Comparison of ENCODE assay signal across 16 cellular contexts in the genomic region with DNA sequence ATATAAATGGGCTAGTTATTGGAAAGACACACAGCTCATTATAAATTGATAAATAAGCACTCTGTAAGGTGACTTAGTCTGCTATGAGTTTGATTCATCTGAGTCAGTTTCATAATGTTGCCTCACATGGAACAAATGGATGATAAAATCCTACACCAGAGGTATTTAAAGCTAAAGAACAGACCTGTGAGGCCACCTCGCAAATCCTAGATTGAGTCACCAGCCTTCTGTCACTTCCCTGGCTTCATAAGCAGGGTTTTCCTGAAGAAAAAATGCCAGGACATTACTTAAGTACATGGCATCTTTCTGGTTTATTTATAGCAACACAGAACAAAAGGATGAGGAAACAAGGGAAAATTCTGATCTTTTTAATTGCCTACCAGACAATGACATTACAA. TPM values are rescaled to one million over a fixed set of nuclear protein-coding genes. Genes with fewer than 3 reads are reported as not detected.
DNase-seq lines count a peak whose midpoint lies in the region; ATAC-seq and TF ChIP-seq lines count a peak whose summit lies in the region.
"Had no signal": no experiment of that assay in that cellular context is flagged by ENCODE, and none has a peak within 500 bp of the region (broad histone marks: within the 10 kb centered on the region; RNA-seq: fewer than 3 reads in every experiment).

No MANE protein-coding gene starts in this region.

- H3K27ac Mint-ChIP-seq in activated CD8-positive, alpha-beta memory T cell treated with anti-CD3 and anti-CD28 coated beads, Interleukin-2, amount 10 ng/mL, durations not matched to agents 7 days and 5 days, result peak overlapping the region; percentile 97
- H3K27ac Mint-ChIP-seq in activated CD4-positive, alpha-beta memory T cell treated with anti-CD3 and anti-CD28 coated beads, Interleukin-2, amount 10 ng/mL, durations not matched to agents 7 days and 5 days, result peak overlapping the region; percentile 57

- no peak overlapping the region for H2AFZ ChIP-seq in smooth muscle cell (ENCODE audit: low read depth)

- intact Hi-C loops in right cardiac atrium (cut with DNase I), result no loop called here

- H3K4me2 ChIP-seq in smooth muscle cell, result no peak overlapping the region

- 32% methylated on average over 1 of the region's 1 CpG for WGBS in smooth muscle cell (ENCODE audit: low lambda C conversion rate)
- WGBS in right cardiac atrium, result 56% methylated on average over 1 of the region's 1 CpG

- H3K79me2 ChIP-seq in smooth muscle cell (ENCODE audit: low read depth), result no peaks in the 10 kb centered on the region

- H3K4me1 ChIP-seq in smooth muscle cell (ENCODE audit: low read depth), result no peaks in the 10 kb centered on the region
- H3K4me1 ChIP-seq in right cardiac atrium (ENCODE audit: control insufficient read depth, insufficient read depth, low read length), result no peaks in the 10 kb centered on the region
- H3K4me1 ChIP-seq: gastrocnemius medialis, uterus had no signal

- DNase-seq in activated CD8-positive, alpha-beta memory T cell treated with anti-CD3 and anti-CD28 coated beads, Interleukin-2, amount 10 ng/mL, durations not matched to agents 7 days and 5 days, result peak; percentile 48
- no peak for DNase-seq in activated CD8-positive, alpha-beta memory T cell treated with anti-CD3 and anti-CD28 coated beads, Interleukin-2, amount 50 U/mL, for 4 hours
- DNase-seq in activated CD4-positive, alpha-beta memory T cell treated with anti-CD3 and anti-CD28 coated beads, Interleukin-2, amount 10 ng/mL, durations not matched to agents 7 days and 5 days, result no peak
- DNase-seq in epithelial cell of prostate (ENCODE audit: low read depth, low spot score) (peak; percentile 14), smooth muscle cell (lab: John Stamatoyannopoulos, UW; ENCODE audit: unreplicated experiment) (no peak), hypothalamus (lab: John Stamatoyannopoulos, UW) (no peak), right cardiac atrium (no peak)
- DNase-seq in effector CD8-positive, alpha-beta T cell (lab: John Stamatoyannopoulos, UW), result no peak
- DNase-seq: gastrocnemius medialis; kidney; NCI-H2081; stimulated activated CD8-positive, alpha-beta memory T cell treated with anti-CD3 and anti-CD28 coated beads, Interleukin-4, amount 100 ng/mL, for 48 hours; uterus had no signal

- H3K27me3 ChIP-seq in smooth muscle cell (ENCODE audit: low read depth) (no peaks in the 10 kb centered on the region), right cardiac atrium (ENCODE audit: control insufficient read depth, insufficient read depth) (no peaks in the 10 kb centered on the region)
- H3K27me3 ChIP-seq: uterus had no signal

- H3K4me3 Mint-ChIP-seq in activated CD8-positive, alpha-beta memory T cell treated with anti-CD3 and anti-CD28 coated beads, Interleukin-2, amount 10 ng/mL, durations not matched to agents 7 days and 5 days, result peak overlapping the region; percentile 36
- H3K4me3 Mint-ChIP-seq in activated CD4-positive, alpha-beta memory T cell treated with anti-CD3 and anti-CD28 coated beads, Interleukin-2, amount 10 ng/mL, durations not matched to agents 7 days and 5 days, result no peak overlapping the region

- H3K4me3 ChIP-seq in smooth muscle cell (no peak overlapping the region), right cardiac atrium (ENCODE audit: low read length) (no peak overlapping the region)
- H3K4me3 ChIP-seq: gastrocnemius medialis, K562, uterus had no signal

- H3K4me1 Mint-ChIP-seq in activated CD8-positive, alpha-beta memory T cell treated with anti-CD3 and anti-CD28 coated beads, Interleukin-2, amount 10 ng/mL, durations not matched to agents 7 days and 5 days, result peaks cover 70% of the 10 kb centered on the region
- peaks cover 67% of the 10 kb centered on the region for H3K4me1 Mint-ChIP-seq in activated CD4-positive, alpha-beta memory T cell treated with anti-CD3 and anti-CD28 coated beads, Interleukin-2, amount 10 ng/mL, durations not matched to agents 7 days and 5 days

- H3K9me3 ChIP-seq in smooth muscle cell (replicated peaks; ENCODE audit: low read depth), result no peaks in the 10 kb centered on the region
- H3K9me3 ChIP-seq in right cardiac atrium (ENCODE audit: control insufficient read depth, low read length), result no peaks in the 10 kb centered on the region
- H3K9me3 ChIP-seq: gastrocnemius medialis, uterus had no signal

- H3K36me3 ChIP-seq in smooth muscle cell (ENCODE audit: low read depth), result no peaks in the 10 kb centered on the region
- H3K36me3 ChIP-seq: gastrocnemius medialis, uterus had no signal

- H3K9me3 Mint-ChIP-seq in activated CD8-positive, alpha-beta memory T cell treated with anti-CD3 and anti-CD28 coated beads, Interleukin-2, amount 10 ng/mL, durations not matched to agents 7 days and 5 days (ENCODE audit: low read depth), result peaks cover 2% of the 10 kb centered on the region
- peaks cover 8% of the 10 kb centered on the region for H3K9me3 Mint-ChIP-seq in activated CD4-positive, alpha-beta memory T cell treated with anti-CD3 and anti-CD28 coated beads, Interleukin-2, amount 10 ng/mL, durations not matched to agents 7 days and 5 days

- H3K36me3 Mint-ChIP-seq in activated CD8-positive, alpha-beta memory T cell treated with anti-CD3 and anti-CD28 coated beads, Interleukin-2, amount 10 ng/mL, durations not matched to agents 7 days and 5 days, result peaks cover 60% of the 10 kb centered on the region
- H3K36me3 Mint-ChIP-seq in activated CD4-positive, alpha-beta memory T cell treated with anti-CD3 and anti-CD28 coated beads, Interleukin-2, amount 10 ng/mL, durations not matched to agents 7 days and 5 days (ENCODE audit: low read depth), result peaks cover 49% of the 10 kb centered on the region

- ATAC-seq in activated CD8-positive, alpha-beta memory T cell treated with anti-CD3 and anti-CD28 coated beads, Interleukin-2, amount 10 ng/mL, durations not matched to agents 7 days and 5 days, result no peak
- ATAC-seq in right cardiac atrium, result no peak
- ATAC-seq: gastrocnemius medialis, K562 had no signal

- no peaks in the 10 kb centered on the region for H4K20me1 ChIP-seq in smooth muscle cell (ENCODE audit: low read depth)

- no peak overlapping the region for H3K9ac ChIP-seq in smooth muscle cell (ENCODE audit: low read depth)

- CTCF ChIA-PET in activated CD8-positive, alpha-beta memory T cell treated with anti-CD3 and anti-CD28 coated beads, Interleukin-2, amount 10 ng/mL, durations not matched to agents 7 days and 5 days (lab: Charles Lee), result interaction anchor here (0.9 to 14.4 kb wide), 8 partner anchors 10 to 47 kb away, joined by 3 to 224 read pairs (median 7); no protein-coding TSS in a partner anchor
- CTCF ChIA-PET in activated CD4-positive, alpha-beta memory T cell treated with anti-CD3 and anti-CD28 coated beads, Interleukin-2, amount 10 ng/mL, durations not matched to agents 7 days and 5 days (lab: Charles Lee), result interaction anchor here (0.9 to 12.6 kb wide), 6 partner anchors 12 to 34 kb away, joined by 3 to 139 read pairs (median 20); no protein-coding TSS in a partner anchor

- no peaks in the 10 kb centered on the region for H3K27me3 Mint-ChIP-seq in activated CD8-positive, alpha-beta memory T cell treated with anti-CD3 and anti-CD28 coated beads, Interleukin-2, amount 10 ng/mL, durations not matched to agents 7 days and 5 days
- H3K27me3 Mint-ChIP-seq in activated CD4-positive, alpha-beta memory T cell treated with anti-CD3 and anti-CD28 coated beads, Interleukin-2, amount 10 ng/mL, durations not matched to agents 7 days and 5 days, result no peaks in the 10 kb centered on the region

- H3K27ac ChIP-seq in epithelial cell of prostate, result peak overlapping the region; percentile 61
- peak overlapping the region; percentile 1 for H3K27ac ChIP-seq in smooth muscle cell (ENCODE audit: low read depth)
- no peak overlapping the region for H3K27ac ChIP-seq in right cardiac atrium (ENCODE audit: low read length)
- H3K27ac ChIP-seq: gastrocnemius medialis, uterus had no signal

- POLR2A ChIA-PET in activated CD4-positive, alpha-beta memory T cell treated with anti-CD3 and anti-CD28 coated beads, Interleukin-2, amount 10 ng/mL, durations not matched to agents 7 days and 5 days (lab: Charles Lee), result interaction anchor here (0.6 to 18.8 kb wide), 10 partner anchors 8 to 297 kb away, joined by 3 to 1051 read pairs (median 5); a partner anchor contains a TSS

- H3F3A ChIP-seq in smooth muscle cell (ENCODE audit: low read depth), result peaks cover 4% of the 10 kb centered on the region

- TF ChIP-seq CTCF in smooth muscle cell (IDR thresholded peaks at IDR 0.05; ENCODE audit: borderline replicate concordance, insufficient read depth, poor library complexity, severe bottlenecking), result no peak

RNA-seq across cellular contexts. Expression of a gene that starts 18.4 kb away (rescaled TPM):
- 100 to 1,000 TPM; 278 to 444 TPM for total RNA-seq in activated CD8-positive, alpha-beta memory T cell treated with anti-CD3 and anti-CD28 coated beads, Interleukin-2, amount 10 ng/mL, durations not matched to agents 7 days and 5 days
- 100 to 1,000 TPM; 329 to 340 TPM for total RNA-seq in activated CD4-positive, alpha-beta memory T cell treated with anti-CD3 and anti-CD28 coated beads, Interleukin-2, amount 10 ng/mL, durations not matched to agents 7 days and 5 days
- total RNA-seq in smooth muscle cell (not detected in 2 replicates), right cardiac atrium (1 to 10 TPM in 2 of 4 donors, under 1 TPM in 2; 0.92 to 2.6 (median 1.5) TPM)
- polyA plus RNA-seq in smooth muscle cell (not detected in 2 replicates), right cardiac atrium (0.59 TPM)
- total RNA-seq: cerebellum had no signal
- polyA plus RNA-seq: neural cell had no signal

Comparison
In these comparisons a context has a peak if more than half of its experiments do, and no peak if none do; other contexts are left out.
1. DNase-seq: peak in activated CD8-positive, alpha-beta memory T cell treated with anti-CD3 and anti-CD28 coated beads, Interleukin-2, amount 10 ng/mL, durations not matched to agents 7 days and 5 days (single experiment) and epithelial cell of prostate (single experiment); none in activated CD8-positive, alpha-beta memory T cell treated with anti-CD3 and anti-CD28 coated beads, Interleukin-2, amount 50 U/mL, for 4 hours (single experiment), activated CD4-positive, alpha-beta memory T cell treated with anti-CD3 and anti-CD28 coated beads, Interleukin-2, amount 10 ng/mL, durations not matched to agents 7 days and 5 days (single experiment), smooth muscle cell (single experiment), hypothalamus (0 of 51), right cardiac atrium (0 of 3) and effector CD8-positive, alpha-beta T cell (single experiment).
2. RNA of a gene that starts 18.4 kb away (total RNA-seq): 278 to 444 TPM in activated CD8-positive, alpha-beta memory T cell treated with anti-CD3 and anti-CD28 coated beads, Interleukin-2, amount 10 ng/mL, durations not matched to agents 7 days and 5 days and 329 to 340 TPM in activated CD4-positive, alpha-beta memory T cell treated with anti-CD3 and anti-CD28 coated beads, Interleukin-2, amount 10 ng/mL, durations not matched to agents 7 days and 5 days; 0.92 to 2.6 TPM in right cardiac atrium and not detected in smooth muscle cell; every median in the first group is over 10 times any median in the second.